ENCODE assay signal across 1 cellular context in the genomic region with DNA sequence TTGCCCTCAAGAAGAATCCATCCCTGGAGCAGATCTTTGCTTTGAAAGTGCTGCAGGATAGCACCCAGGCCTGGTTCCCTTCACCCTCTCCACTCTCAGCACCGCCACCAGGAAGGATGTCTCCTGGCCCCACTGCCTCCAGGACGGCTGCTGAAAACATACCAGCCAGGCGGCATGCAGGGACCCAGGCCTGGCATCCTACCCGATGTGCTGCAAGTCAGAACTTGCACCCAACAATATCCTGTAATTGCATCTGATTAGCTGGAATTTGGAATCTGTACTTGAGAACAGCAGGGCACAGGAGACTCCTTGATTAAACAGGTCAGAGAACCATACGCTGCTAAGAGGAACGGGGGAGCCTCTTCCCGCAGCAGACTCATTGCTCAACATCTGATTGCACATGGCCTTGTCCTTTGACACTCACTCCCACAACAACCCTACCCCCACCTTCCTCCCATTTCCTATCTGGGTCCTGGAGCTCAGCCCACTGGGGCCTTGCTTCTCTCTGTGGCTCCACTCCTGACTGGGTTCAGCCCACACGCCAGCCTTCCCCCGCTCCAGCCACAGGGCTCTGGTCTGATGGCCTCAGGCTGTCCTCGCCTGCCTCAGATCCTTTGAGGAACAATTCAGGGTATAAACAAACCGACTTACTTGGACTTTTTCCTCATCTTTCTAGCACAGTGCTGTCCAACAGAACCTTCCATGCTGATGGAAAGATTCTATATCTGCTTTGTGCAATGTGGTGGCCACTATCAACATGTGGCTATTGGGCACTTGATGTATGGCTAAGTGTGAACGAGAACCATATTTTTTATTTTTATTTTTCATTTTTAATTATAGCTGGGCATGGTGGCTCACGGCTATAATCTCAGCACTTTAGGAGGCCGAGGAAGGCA.
TF ChIP-seq lines count a peak whose summit lies in the region.

No MANE protein-coding gene starts in this region.

TF ChIP-seq in HepG2, 621 proteins besides CTCF, POLR2A, EP300 and RAD21 (continued from another document and continues in another):
- TF ChIP-seq, protein P1, sequence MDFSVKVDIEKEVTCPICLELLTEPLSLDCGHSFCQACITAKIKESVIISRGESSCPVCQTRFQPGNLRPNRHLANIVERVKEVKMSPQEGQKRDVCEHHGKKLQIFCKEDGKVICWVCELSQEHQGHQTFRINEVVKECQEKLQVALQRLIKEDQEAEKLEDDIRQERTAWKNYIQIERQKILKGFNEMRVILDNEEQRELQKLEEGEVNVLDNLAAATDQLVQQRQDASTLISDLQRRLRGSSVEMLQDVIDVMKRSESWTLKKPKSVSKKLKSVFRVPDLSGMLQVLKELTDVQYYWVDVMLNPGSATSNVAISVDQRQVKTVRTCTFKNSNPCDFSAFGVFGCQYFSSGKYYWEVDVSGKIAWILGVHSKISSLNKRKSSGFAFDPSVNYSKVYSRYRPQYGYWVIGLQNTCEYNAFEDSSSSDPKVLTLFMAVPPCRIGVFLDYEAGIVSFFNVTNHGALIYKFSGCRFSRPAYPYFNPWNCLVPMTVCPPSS (IDR thresholded peaks at IDR 0.05): no peak
- TF ChIP-seq ZNF230 (CRISPR knock-in tag; IDR thresholded peaks at IDR 0.05): peak; percentile 93
- peak; percentile 69; the same call in 1 of the 2 replicates for TF ChIP-seq ADNP (CRISPR knock-in tag; IDR thresholded peaks at IDR 0.05)
- TF ChIP-seq NFIC (IDR thresholded peaks at IDR 0.05; ENCODE audit: low read length): peak; percentile 95
- no peak; the same call in 1 of the 2 replicates for TF ChIP-seq MBD4 (IDR thresholded peaks at IDR 0.05; ENCODE audit: borderline replicate concordance, low read length)
- peak; percentile 98; the same call in 1 of the 2 replicates for TF ChIP-seq GTF3A (CRISPR knock-in tag; conservative IDR thresholded peaks at IDR 0.05)
- TF ChIP-seq ZNF570 (CRISPR knock-in tag; IDR thresholded peaks at IDR 0.05; ENCODE audit: borderline replicate concordance): 0 out of 2 replicates have a peak, but pooled peaks have one; percentile 44
- TF ChIP-seq, protein P2, sequence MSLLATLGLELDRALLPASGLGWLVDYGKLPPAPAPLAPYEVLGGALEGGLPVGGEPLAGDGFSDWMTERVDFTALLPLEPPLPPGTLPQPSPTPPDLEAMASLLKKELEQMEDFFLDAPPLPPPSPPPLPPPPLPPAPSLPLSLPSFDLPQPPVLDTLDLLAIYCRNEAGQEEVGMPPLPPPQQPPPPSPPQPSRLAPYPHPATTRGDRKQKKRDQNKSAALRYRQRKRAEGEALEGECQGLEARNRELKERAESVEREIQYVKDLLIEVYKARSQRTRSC (CRISPR knock-in tag; IDR thresholded peaks at IDR 0.05; ENCODE audit: low read depth): peak; percentile 94
- TF ChIP-seq, protein P3, sequence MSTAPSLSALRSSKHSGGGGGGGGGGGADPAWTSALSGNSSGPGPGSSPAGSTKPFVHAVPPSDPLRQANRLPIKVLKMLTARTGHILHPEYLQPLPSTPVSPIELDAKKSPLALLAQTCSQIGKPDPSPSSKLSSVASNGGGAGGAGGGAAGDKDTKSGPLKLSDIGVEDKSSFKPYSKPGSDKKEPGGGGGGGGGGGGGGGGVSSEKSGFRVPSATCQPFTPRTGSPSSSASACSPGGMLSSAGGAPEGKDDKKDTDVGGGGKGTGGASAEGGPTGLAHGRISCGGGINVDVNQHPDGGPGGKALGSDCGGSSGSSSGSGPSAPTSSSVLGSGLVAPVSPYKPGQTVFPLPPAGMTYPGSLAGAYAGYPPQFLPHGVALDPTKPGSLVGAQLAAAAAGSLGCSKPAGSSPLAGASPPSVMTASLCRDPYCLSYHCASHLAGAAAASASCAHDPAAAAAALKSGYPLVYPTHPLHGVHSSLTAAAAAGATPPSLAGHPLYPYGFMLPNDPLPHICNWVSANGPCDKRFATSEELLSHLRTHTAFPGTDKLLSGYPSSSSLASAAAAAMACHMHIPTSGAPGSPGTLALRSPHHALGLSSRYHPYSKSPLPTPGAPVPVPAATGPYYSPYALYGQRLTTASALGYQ (CRISPR knock-in tag; IDR thresholded peaks at IDR 0.05): peak; percentile 93
- TF ChIP-seq, protein P4, sequence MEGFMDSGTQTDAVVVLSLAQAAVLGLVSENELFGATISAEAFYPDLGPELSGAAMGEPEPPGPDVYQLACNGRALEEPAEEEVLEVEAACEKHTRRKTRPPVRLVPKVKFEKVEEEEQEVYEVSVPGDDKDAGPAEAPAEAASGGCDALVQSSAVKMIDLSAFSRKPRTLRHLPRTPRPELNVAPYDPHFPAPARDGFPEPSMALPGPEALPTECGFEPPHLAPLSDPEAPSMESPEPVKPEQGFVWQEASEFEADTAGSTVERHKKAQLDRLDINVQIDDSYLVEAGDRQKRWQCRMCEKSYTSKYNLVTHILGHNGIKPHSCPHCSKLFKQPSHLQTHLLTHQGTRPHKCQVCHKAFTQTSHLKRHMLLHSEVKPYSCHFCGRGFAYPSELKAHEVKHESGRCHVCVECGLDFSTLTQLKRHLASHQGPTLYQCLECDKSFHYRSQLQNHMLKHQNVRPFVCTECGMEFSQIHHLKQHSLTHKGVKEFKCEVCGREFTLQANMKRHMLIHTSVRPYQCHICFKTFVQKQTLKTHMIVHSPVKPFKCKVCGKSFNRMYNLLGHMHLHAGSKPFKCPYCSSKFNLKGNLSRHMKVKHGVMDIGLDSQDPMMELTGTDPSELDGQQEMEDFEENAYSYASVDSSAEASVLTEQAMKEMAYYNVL (CRISPR knock-in tag; IDR thresholded peaks at IDR 0.05; ENCODE audit: borderline replicate concordance): peak; percentile 99
- peak; percentile 79 for TF ChIP-seq GABPB1 (CRISPR knock-in tag; IDR thresholded peaks at IDR 0.05)
- TF ChIP-seq, protein P5, sequence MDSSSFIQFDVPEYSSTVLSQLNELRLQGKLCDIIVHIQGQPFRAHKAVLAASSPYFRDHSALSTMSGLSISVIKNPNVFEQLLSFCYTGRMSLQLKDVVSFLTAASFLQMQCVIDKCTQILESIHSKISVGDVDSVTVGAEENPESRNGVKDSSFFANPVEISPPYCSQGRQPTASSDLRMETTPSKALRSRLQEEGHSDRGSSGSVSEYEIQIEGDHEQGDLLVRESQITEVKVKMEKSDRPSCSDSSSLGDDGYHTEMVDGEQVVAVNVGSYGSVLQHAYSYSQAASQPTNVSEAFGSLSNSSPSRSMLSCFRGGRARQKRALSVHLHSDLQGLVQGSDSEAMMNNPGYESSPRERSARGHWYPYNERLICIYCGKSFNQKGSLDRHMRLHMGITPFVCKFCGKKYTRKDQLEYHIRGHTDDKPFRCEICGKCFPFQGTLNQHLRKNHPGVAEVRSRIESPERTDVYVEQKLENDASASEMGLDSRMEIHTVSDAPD (CRISPR knock-in tag; IDR thresholded peaks at IDR 0.05): peak; percentile 92
- TF ChIP-seq ZNF138 (CRISPR knock-in tag; IDR thresholded peaks at IDR 0.05; ENCODE audit: low read depth): no peak
- peak; percentile 45; the same call in 1 of the 2 replicates for TF ChIP-seq FOSL1 (CRISPR knock-in tag; IDR thresholded peaks at IDR 0.05; ENCODE audit: borderline replicate concordance)
- TF ChIP-seq, protein P6, sequence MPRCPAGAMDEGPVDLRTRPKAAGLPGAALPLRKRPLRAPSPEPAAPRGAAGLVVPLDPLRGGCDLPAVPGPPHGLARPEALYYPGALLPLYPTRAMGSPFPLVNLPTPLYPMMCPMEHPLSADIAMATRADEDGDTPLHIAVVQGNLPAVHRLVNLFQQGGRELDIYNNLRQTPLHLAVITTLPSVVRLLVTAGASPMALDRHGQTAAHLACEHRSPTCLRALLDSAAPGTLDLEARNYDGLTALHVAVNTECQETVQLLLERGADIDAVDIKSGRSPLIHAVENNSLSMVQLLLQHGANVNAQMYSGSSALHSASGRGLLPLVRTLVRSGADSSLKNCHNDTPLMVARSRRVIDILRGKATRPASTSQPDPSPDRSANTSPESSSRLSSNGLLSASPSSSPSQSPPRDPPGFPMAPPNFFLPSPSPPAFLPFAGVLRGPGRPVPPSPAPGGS (CRISPR knock-in tag; IDR thresholded peaks at IDR 0.05): peak; percentile 96
- TF ChIP-seq, protein P7, sequence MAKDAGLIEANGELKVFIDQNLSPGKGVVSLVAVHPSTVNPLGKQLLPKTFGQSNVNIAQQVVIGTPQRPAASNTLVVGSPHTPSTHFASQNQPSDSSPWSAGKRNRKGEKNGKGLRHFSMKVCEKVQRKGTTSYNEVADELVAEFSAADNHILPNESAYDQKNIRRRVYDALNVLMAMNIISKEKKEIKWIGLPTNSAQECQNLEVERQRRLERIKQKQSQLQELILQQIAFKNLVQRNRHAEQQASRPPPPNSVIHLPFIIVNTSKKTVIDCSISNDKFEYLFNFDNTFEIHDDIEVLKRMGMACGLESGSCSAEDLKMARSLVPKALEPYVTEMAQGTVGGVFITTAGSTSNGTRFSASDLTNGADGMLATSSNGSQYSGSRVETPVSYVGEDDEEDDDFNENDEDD (CRISPR knock-in tag; IDR thresholded peaks at IDR 0.05; ENCODE audit: borderline replicate concordance): peak; percentile 85
- TF ChIP-seq SMC3 (IDR thresholded peaks at IDR 0.05; ENCODE audit: low read length): peak; percentile 65
- TF ChIP-seq, protein P8, sequence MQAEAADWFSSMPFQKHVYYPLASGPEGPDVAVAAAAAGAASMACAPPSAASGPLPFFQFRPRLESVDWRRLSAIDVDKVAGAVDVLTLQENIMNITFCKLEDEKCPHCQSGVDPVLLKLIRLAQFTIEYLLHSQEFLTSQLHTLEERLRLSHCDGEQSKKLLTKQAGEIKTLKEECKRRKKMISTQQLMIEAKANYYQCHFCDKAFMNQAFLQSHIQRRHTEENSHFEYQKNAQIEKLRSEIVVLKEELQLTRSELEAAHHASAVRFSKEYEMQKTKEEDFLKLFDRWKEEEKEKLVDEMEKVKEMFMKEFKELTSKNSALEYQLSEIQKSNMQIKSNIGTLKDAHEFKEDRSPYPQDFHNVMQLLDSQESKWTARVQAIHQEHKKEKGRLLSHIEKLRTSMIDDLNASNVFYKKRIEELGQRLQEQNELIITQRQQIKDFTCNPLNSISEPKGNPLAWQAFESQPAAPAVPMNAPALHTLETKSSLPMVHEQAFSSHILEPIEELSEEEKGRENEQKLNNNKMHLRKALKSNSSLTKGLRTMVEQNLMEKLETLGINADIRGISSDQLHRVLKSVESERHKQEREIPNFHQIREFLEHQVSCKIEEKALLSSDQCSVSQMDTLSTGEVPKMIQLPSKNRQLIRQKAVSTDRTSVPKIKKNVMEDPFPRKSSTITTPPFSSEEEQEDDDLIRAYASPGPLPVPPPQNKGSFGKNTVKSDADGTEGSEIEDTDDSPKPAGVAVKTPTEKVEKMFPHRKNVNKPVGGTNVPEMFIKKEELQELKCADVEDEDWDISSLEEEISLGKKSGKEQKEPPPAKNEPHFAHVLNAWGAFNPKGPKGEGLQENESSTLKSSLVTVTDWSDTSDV (CRISPR knock-in tag; IDR thresholded peaks at IDR 0.05): no peak
- peak; percentile 97 for TF ChIP-seq KLF11 (CRISPR knock-in tag; IDR thresholded peaks at IDR 0.05)
- TF ChIP-seq, protein P9, sequence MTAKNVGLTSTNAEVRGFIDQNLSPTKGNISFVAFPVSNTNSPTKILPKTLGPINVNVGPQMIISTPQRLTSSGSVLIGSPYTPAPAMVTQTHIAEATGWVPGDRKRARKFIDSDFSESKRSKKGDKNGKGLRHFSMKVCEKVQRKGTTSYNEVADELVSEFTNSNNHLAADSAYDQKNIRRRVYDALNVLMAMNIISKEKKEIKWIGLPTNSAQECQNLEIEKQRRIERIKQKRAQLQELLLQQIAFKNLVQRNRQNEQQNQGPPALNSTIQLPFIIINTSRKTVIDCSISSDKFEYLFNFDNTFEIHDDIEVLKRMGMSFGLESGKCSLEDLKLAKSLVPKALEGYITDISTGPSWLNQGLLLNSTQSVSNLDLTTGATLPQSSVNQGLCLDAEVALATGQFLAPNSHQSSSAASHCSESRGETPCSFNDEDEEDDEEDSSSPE (CRISPR knock-in tag; IDR thresholded peaks at IDR 0.05): peak; percentile 88
- peak; percentile 92 for TF ChIP-seq XRCC5 (optimal IDR thresholded peaks at IDR 0.05; ENCODE audit: low read length)
- peak; percentile 35; the same call in 1 of the 2 replicates for TF ChIP-seq RELA (CRISPR knock-in tag; IDR thresholded peaks at IDR 0.05)
- TF ChIP-seq TEAD2 (CRISPR knock-in tag; IDR thresholded peaks at IDR 0.05): no peak
- peak; percentile 69; the same call in 1 of the 2 replicates for TF ChIP-seq EHMT2 (IDR thresholded peaks at IDR 0.05; ENCODE audit: borderline replicate concordance, low read depth, low read length)
- TF ChIP-seq DMAP1 (CRISPR knock-in tag; IDR thresholded peaks at IDR 0.05): peak; percentile 92
- TF ChIP-seq ZNF274 (CRISPR knock-in tag; IDR thresholded peaks at IDR 0.05): peak; percentile 93
- TF ChIP-seq ZNF326 (CRISPR knock-in tag; IDR thresholded peaks at IDR 0.05; ENCODE audit: borderline replicate concordance): no peak
- TF ChIP-seq, protein P10, sequence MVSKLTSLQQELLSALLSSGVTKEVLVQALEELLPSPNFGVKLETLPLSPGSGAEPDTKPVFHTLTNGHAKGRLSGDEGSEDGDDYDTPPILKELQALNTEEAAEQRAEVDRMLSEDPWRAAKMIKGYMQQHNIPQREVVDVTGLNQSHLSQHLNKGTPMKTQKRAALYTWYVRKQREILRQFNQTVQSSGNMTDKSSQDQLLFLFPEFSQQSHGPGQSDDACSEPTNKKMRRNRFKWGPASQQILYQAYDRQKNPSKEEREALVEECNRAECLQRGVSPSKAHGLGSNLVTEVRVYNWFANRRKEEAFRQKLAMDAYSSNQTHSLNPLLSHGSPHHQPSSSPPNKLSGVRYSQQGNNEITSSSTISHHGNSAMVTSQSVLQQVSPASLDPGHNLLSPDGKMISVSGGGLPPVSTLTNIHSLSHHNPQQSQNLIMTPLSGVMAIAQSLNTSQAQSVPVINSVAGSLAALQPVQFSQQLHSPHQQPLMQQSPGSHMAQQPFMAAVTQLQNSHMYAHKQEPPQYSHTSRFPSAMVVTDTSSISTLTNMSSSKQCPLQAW (CRISPR knock-in tag; IDR thresholded peaks at IDR 0.05): peak; percentile 98
- TF ChIP-seq, protein P11, sequence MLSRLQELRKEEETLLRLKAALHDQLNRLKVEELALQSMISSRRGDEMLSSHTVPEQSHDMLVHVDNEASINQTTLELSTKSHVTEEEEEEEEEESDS (CRISPR knock-in tag; IDR thresholded peaks at IDR 0.05; ENCODE audit: borderline replicate concordance): peak; percentile 60; the same call in 1 of the 2 replicates
- TF ChIP-seq ZNF441 (CRISPR knock-in tag; IDR thresholded peaks at IDR 0.05; ENCODE audit: borderline replicate concordance): peak; percentile 87; the same call in 1 of the 2 replicates
- TF ChIP-seq ATRX (CRISPR knock-in tag; IDR thresholded peaks at IDR 0.05; ENCODE audit: borderline replicate concordance): no peak
- TF ChIP-seq PHF8 (CRISPR knock-in tag; IDR thresholded peaks at IDR 0.05): peak; percentile 68
- TF ChIP-seq, protein P12, sequence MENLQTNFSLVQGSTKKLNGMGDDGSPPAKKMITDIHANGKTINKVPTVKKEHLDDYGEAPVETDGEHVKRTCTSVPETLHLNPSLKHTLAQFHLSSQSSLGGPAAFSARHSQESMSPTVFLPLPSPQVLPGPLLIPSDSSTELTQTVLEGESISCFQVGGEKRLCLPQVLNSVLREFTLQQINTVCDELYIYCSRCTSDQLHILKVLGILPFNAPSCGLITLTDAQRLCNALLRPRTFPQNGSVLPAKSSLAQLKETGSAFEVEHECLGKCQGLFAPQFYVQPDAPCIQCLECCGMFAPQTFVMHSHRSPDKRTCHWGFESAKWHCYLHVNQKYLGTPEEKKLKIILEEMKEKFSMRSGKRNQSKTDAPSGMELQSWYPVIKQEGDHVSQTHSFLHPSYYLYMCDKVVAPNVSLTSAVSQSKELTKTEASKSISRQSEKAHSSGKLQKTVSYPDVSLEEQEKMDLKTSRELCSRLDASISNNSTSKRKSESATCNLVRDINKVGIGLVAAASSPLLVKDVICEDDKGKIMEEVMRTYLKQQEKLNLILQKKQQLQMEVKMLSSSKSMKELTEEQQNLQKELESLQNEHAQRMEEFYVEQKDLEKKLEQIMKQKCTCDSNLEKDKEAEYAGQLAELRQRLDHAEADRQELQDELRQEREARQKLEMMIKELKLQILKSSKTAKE (CRISPR knock-in tag; IDR thresholded peaks at IDR 0.05; ENCODE audit: borderline replicate concordance): peak; percentile 99
- TF ChIP-seq LCORL (IDR thresholded peaks at IDR 0.05): peak; percentile 27; the same call in 1 of the 2 replicates
- TF ChIP-seq LCORL (CRISPR knock-in tag; IDR thresholded peaks at IDR 0.05): peak; percentile 99
- peak; percentile 95 for TF ChIP-seq ETV5 (CRISPR knock-in tag; IDR thresholded peaks at IDR 0.05; ENCODE audit: borderline replicate concordance)
